Comparison of ENCODE assay signal across 11 cellular contexts in genomic region chr16:62638964-62639861, GRCh38.
A peak's percentile ranks its signal among the peaks of the same experiment; 100 is the strongest.
DNase-seq lines count a peak whose midpoint lies in the region; ATAC-seq and TF ChIP-seq lines count a peak whose summit lies in the region.
"Had no signal": no experiment of that assay in that cellular context is flagged by ENCODE, and none has a peak within 500 bp of the region (broad histone marks: within the 10 kb centered on the region; RNA-seq: fewer than 3 reads in every experiment).

No MANE protein-coding gene starts in this region.

- POLR2A ChIA-PET in CD4-positive, alpha-beta memory T cell (lab: Charles Lee; ENCODE audit: partially characterized antibody), result no interaction called here

- H3K9me3 ChIP-seq in CD4-positive, alpha-beta memory T cell (ENCODE audit: control insufficient read depth in 1 of 2, low read length in 2 of 2), result no peaks in the 10 kb centered on the region
- no peaks in the 10 kb centered on the region for H3K9me3 ChIP-seq in ascending aorta

- no peaks in the 10 kb centered on the region for H3K4me1 ChIP-seq in CD4-positive, alpha-beta memory T cell (ENCODE audit: insufficient read depth, low read length)
- H3K4me1 ChIP-seq in ascending aorta, result no peaks in the 10 kb centered on the region

- H3K4me1 Mint-ChIP-seq in CD4-positive, alpha-beta memory T cell, result peaks cover 0 to 3% (median 0%) of the 10 kb centered on the region in 4 donors
- H3K4me1 Mint-ChIP-seq: activated naive CD8-positive, alpha-beta T cell treated with anti-CD3 and anti-CD28 coated beads, Interleukin-2, amount 50 U/mL, for 24 hours; naive thymus-derived CD8-positive, alpha-beta T cell had no signal

- TF ChIP-seq CTCF in ascending aorta (IDR thresholded peaks at IDR 0.05), result no peak

- peak overlapping the region in 5 of 8 donors; percentile 26 to 50 (median 28) for H3K4me3 Mint-ChIP-seq in CD4-positive, alpha-beta memory T cell
- H3K4me3 Mint-ChIP-seq: activated naive CD8-positive, alpha-beta T cell treated with anti-CD3 and anti-CD28 coated beads, Interleukin-2, amount 50 U/mL, for 24 hours; naive thymus-derived CD8-positive, alpha-beta T cell had no signal

- peak; percentile 58 for ATAC-seq in GM19025 (IDR thresholded peaks at IDR 0.05; ENCODE audit: low read depth, unreplicated experiment)
- peak; percentile 92 for ATAC-seq in HG02798 (IDR thresholded peaks at IDR 0.05; ENCODE audit: poor library complexity, unreplicated experiment)
- ATAC-seq: activated naive CD8-positive, alpha-beta T cell treated with anti-CD3 and anti-CD28 coated beads, Interleukin-2, amount 50 U/mL, for 24 hours; naive thymus-derived CD8-positive, alpha-beta T cell had no signal

- CTCF ChIA-PET in CD4-positive, alpha-beta memory T cell (lab: Charles Lee; ENCODE audit: partially characterized antibody), result no interaction called here

- H3K27me3 ChIP-seq in CD4-positive, alpha-beta memory T cell (ENCODE audit: insufficient read depth, low read length), result no peaks in the 10 kb centered on the region
- no peaks in the 10 kb centered on the region for H3K27me3 ChIP-seq in ascending aorta

- H3K27ac ChIP-seq in CD4-positive, alpha-beta memory T cell (ENCODE audit: low read depth, low read length), result no peak overlapping the region
- H3K27ac ChIP-seq in ascending aorta, result no peak overlapping the region

- no peak for DNase-seq in CD4-positive, alpha-beta memory T cell
- peak; percentile 8 for DNase-seq in NCI-H69 (lab: John Stamatoyannopoulos, UW)
- no peak for DNase-seq in HuH-7 (ENCODE audit: low spot score)
- DNase-seq in NCI-H2081 treated with DMSO at 0.1 percent for 48 hours (lab: John Stamatoyannopoulos, UW), result no peak
- DNase-seq in ascending aorta (ENCODE audit: low spot score in 2 of 2), result no peak
- no peak for DNase-seq in NCI-H2171 treated with DMSO at 0.1 percent for 48 hours (lab: John Stamatoyannopoulos, UW)
- DNase-seq: activated naive CD8-positive, alpha-beta T cell treated with anti-CD3 and anti-CD28 coated beads, Interleukin-2, amount 50 U/mL, for 24 hours; naive thymus-derived CD8-positive, alpha-beta T cell; NCI-H146 had no signal

- no peaks in the 10 kb centered on the region for H3K36me3 Mint-ChIP-seq in CD4-positive, alpha-beta memory T cell

- intact Hi-C loops in CD4-positive, alpha-beta memory T cell (cut with micrococcal nuclease), result no loop called here
- intact Hi-C loops in ascending aorta (cut with DNase I), result no loop called here

- H3K27me3 Mint-ChIP-seq in CD4-positive, alpha-beta memory T cell, result no peaks in the 10 kb centered on the region
- H3K27me3 Mint-ChIP-seq: activated naive CD8-positive, alpha-beta T cell treated with anti-CD3 and anti-CD28 coated beads, Interleukin-2, amount 50 U/mL, for 24 hours; naive thymus-derived CD8-positive, alpha-beta T cell had no signal

- no peak overlapping the region for H3K4me3 ChIP-seq in CD4-positive, alpha-beta memory T cell (ENCODE audit: low read length in 2 of 2)
- H3K4me3 ChIP-seq in ascending aorta, result no peak overlapping the region

- H3K9me3 Mint-ChIP-seq in CD4-positive, alpha-beta memory T cell, result peaks cover 5 to 53% (median 27%) of the 10 kb centered on the region in 8 donors

- no peaks in the 10 kb centered on the region for H3K36me3 ChIP-seq in CD4-positive, alpha-beta memory T cell (ENCODE audit: insufficient read depth, low read length)
- no peaks in the 10 kb centered on the region for H3K36me3 ChIP-seq in ascending aorta

- peak overlapping the region in 2 of 7 donors; percentile 12 to 41 for H3K27ac Mint-ChIP-seq in CD4-positive, alpha-beta memory T cell
- H3K27ac Mint-ChIP-seq: activated naive CD8-positive, alpha-beta T cell treated with anti-CD3 and anti-CD28 coated beads, Interleukin-2, amount 50 U/mL, for 24 hours had no signal
